In genomic region chr14:100140452-100141132, GRCh38 we compare ENCODE assay signal across 11 cellular contexts. TPM values are rescaled to one million over a fixed set of nuclear protein-coding genes. Genes with fewer than 3 reads are reported as not detected.
DNase-seq lines count a peak whose midpoint lies in the region; ATAC-seq lines count a peak whose summit lies in the region.
"Had no signal": no experiment of that assay in that cellular context is flagged by ENCODE, and none has a peak within 500 bp of the region (broad histone marks: within the 10 kb centered on the region; RNA-seq: fewer than 3 reads in every experiment).

No MANE protein-coding gene starts in this region.

- H3K36me3 Mint-ChIP-seq in CD8-positive, alpha-beta memory T cell = peaks cover 0 to 88% (median 11%) of the 10 kb centered on the region in 3 donors
- H3K36me3 Mint-ChIP-seq in memory B cell = peaks cover 6% of the 10 kb centered on the region

- DNase-seq in CD8-positive, alpha-beta memory T cell = no peak
- peak; percentile 20 for DNase-seq in NCI-H460 (ENCODE audit: extremely low read depth, low read depth)
- peak in 41 of 61 donors; percentile 14 to 87 (median 52) for DNase-seq in caudate nucleus (lab: John Stamatoyannopoulos, UW)
- no peak for DNase-seq in memory B cell (ENCODE audit: low spot score in 2 of 2)
- no peak for DNase-seq in SKM-1 (lab: John Stamatoyannopoulos, UW; ENCODE audit: unreplicated experiment)
- no peak for DNase-seq in activated effector memory CD4-positive, alpha-beta T cell treated with anti-CD3 and anti-CD28 coated beads, Interleukin-2, amount 50 U/mL, for 16 hours
- no peak for DNase-seq in medulla oblongata (ENCODE audit: extremely low spot score)
- DNase-seq: activated CD8-positive, alpha-beta memory T cell treated with anti-CD3 and anti-CD28 coated beads, Interleukin-2, amount 50 U/mL, for 48 hours; NCI-H748 treated with DMSO at 0.1 percent for 48 hours had no signal

- no peak for ATAC-seq in memory B cell (ENCODE audit: low read depth)
- ATAC-seq in GM19395 (IDR thresholded peaks at IDR 0.05; ENCODE audit: unreplicated experiment) = no peak

- H3K4me3 Mint-ChIP-seq in CD8-positive, alpha-beta memory T cell = no peak overlapping the region
- H3K4me3 Mint-ChIP-seq in memory B cell = no peak overlapping the region

- H3K4me1 ChIP-seq in CD8-positive, alpha-beta memory T cell (ENCODE audit: insufficient read depth, low read length) = no peaks in the 10 kb centered on the region

- H3K9me3 ChIP-seq in CD8-positive, alpha-beta memory T cell (ENCODE audit: low read length) = no peaks in the 10 kb centered on the region

- H3K4me3 ChIP-seq in CD8-positive, alpha-beta memory T cell (ENCODE audit: low read length) = no peak overlapping the region

- no peaks in the 10 kb centered on the region for H3K9me3 Mint-ChIP-seq in CD8-positive, alpha-beta memory T cell
- no peaks in the 10 kb centered on the region for H3K9me3 Mint-ChIP-seq in memory B cell

- peaks cover 1 to 21% (median 3%) of the 10 kb centered on the region in 3 donors for H3K4me1 Mint-ChIP-seq in CD8-positive, alpha-beta memory T cell
- H3K4me1 Mint-ChIP-seq in memory B cell = peaks cover 3% of the 10 kb centered on the region

- CTCF ChIA-PET in CD8-positive, alpha-beta memory T cell (lab: Charles Lee) = interaction anchor here (1.3 kb wide), 1 partner anchor 53 kb away, joined by 3 read pairs; no protein-coding TSS in a partner anchor

- peaks cover 61% of the 10 kb centered on the region for H3K36me3 ChIP-seq in CD8-positive, alpha-beta memory T cell (ENCODE audit: insufficient read depth, low read length)

- peak overlapping the region in 3 of 8 donors; percentile 51 to 79 (median 58) for H3K27ac Mint-ChIP-seq in CD8-positive, alpha-beta memory T cell
- peak overlapping the region; percentile 20 for H3K27ac Mint-ChIP-seq in memory B cell

- peaks cover 0 to 3% of the 10 kb centered on the region in 2 donors for H3K27me3 Mint-ChIP-seq in CD8-positive, alpha-beta memory T cell
- no peaks in the 10 kb centered on the region for H3K27me3 Mint-ChIP-seq in memory B cell

- POLR2A ChIA-PET in CD8-positive, alpha-beta memory T cell (lab: Charles Lee) = no interaction called here

- H3K27ac ChIP-seq in CD8-positive, alpha-beta memory T cell (ENCODE audit: low read depth, low read length) = peak overlapping the region; percentile 61
- peak overlapping the region; percentile 82 for H3K27ac ChIP-seq in caudate nucleus (ENCODE audit: low read depth, low read length)

- no peaks in the 10 kb centered on the region for H3K27me3 ChIP-seq in CD8-positive, alpha-beta memory T cell (ENCODE audit: insufficient read depth, low read length, poor library complexity, severe bottlenecking)

RNA-seq across cellular contexts. Expression of gene DEGS2, which starts 18.9 kb away (rescaled TPM):
- total RNA-seq in CD8-positive, alpha-beta memory T cell = under 1 TPM; 0.35 to 0.42 TPM
- 0.72 TPM for polyA plus RNA-seq in CD8-positive, alpha-beta memory T cell
- total RNA-seq in NCI-H460 (2014; rRNA removed; shearing (Covaris generic)) = 0.54 TPM in 1 of 2 replicates, not detected in the other
- not detected in 2 replicates for polyA plus RNA-seq in NCI-H460 (2014; cell fraction: nucleus; rRNA removed)
- polyA plus RNA-seq: fibroblast of lung had no signal

Comparison
In these comparisons a context has a peak if more than half of its experiments do, and no peak if none do; other contexts are left out.
1. DNase-seq: peak in NCI-H460 (single experiment) and caudate nucleus (41 of 61); none in CD8-positive, alpha-beta memory T cell (0 of 5), memory B cell (0 of 2), SKM-1 (single experiment), activated effector memory CD4-positive, alpha-beta T cell treated with anti-CD3 and anti-CD28 coated beads, Interleukin-2, amount 50 U/mL, for 16 hours (single experiment) and medulla oblongata (single experiment).